14 cellular contexts compared by ENCODE assay signal in genomic region chr1:39174400-39175081, GRCh38. TPM values are rescaled to one million over a fixed set of nuclear protein-coding genes. Genes with fewer than 3 reads are reported as not detected.
DNase-seq lines count a peak whose midpoint lies in the region; ATAC-seq and TF ChIP-seq lines count a peak whose summit lies in the region.
"Had no signal": no experiment of that assay in that cellular context is flagged by ENCODE, and none has a peak within 500 bp of the region (broad histone marks: within the 10 kb centered on the region; RNA-seq: fewer than 3 reads in every experiment).

No MANE protein-coding gene starts in this region.

- H3K4me3 ChIP-seq in SK-N-SH (ENCODE audit: low read depth in 2 of 2, low read length in 1 of 2) (no peak overlapping the region), gastroesophageal sphincter (no peak overlapping the region), parathyroid adenoma (ENCODE audit: low read depth, low read length) (no peak overlapping the region), uterus (no peak overlapping the region)

- no peak for TF ChIP-seq EP300 in SK-N-SH (IDR thresholded peaks at IDR 0.05; ENCODE audit: borderline replicate concordance in 1 of 2, low read depth in 1 of 2, low read length in 1 of 2)
- TF ChIP-seq EP300 in gastroesophageal sphincter (IDR thresholded peaks at IDR 0.05), result no peak

- TF ChIP-seq CTCF in SK-N-SH (IDR thresholded peaks at IDR 0.05) (no peak), gastroesophageal sphincter (IDR thresholded peaks at IDR 0.05) (no peak), parathyroid adenoma (IDR thresholded peaks at IDR 0.05) (no peak), uterus (IDR thresholded peaks at IDR 0.05) (no peak)

- no peak for TF ChIP-seq POLR2A in gastroesophageal sphincter (IDR thresholded peaks at IDR 0.05)
- TF ChIP-seq POLR2A in uterus (IDR thresholded peaks at IDR 0.05), result no peak

- CTCF ChIA-PET in SK-N-SH (lab: Yijun Ruan, JAX), result interaction anchor here (1.0 kb wide), 1 partner anchor 21 kb away, joined by 3 read pairs; no protein-coding TSS in a partner anchor

- peaks cover 7% of the 10 kb centered on the region for H4K20me1 ChIP-seq in SK-N-SH (ENCODE audit: insufficient read depth)

- no peak for TF ChIP-seq RAD21 in SK-N-SH (IDR thresholded peaks at IDR 0.05; ENCODE audit: low read length)

- H2AFZ ChIP-seq in SK-N-SH (ENCODE audit: low read depth), result no peak overlapping the region
- H2AFZ ChIP-seq in parathyroid adenoma, result no peak overlapping the region

- peaks cover 21 to 69% of the 10 kb centered on the region in 2 experiments for H3K4me1 ChIP-seq in SK-N-SH (ENCODE audit: control insufficient read depth in 1 of 2, insufficient read depth in 2 of 2, low read depth in 1 of 2, low read length in 1 of 2)
- peaks cover 30 to 94% (median 37%) of the 10 kb centered on the region in 3 donors for H3K4me1 ChIP-seq in gastroesophageal sphincter
- H3K4me1 ChIP-seq in parathyroid adenoma, result peaks cover 5% of the 10 kb centered on the region
- H3K4me1 ChIP-seq in uterus, result peaks cover 14 to 28% of the 10 kb centered on the region in 2 donors

- H3K79me2 ChIP-seq in SK-N-SH (ENCODE audit: insufficient read depth) (peaks cover 89% of the 10 kb centered on the region), parathyroid adenoma (peaks cover 10% of the 10 kb centered on the region)

- 79% methylated on average over 5 of the region's 5 CpGs for WGBS in SK-N-SH (ENCODE audit: low lambda C conversion rate)
- WGBS in gastroesophageal sphincter (ENCODE audit: low coverage in 1 of 2), 2 donors, result 32 to 40% methylated on average over 5 of the region's 5 CpGs

- H3K9ac ChIP-seq in SK-N-SH (no peak overlapping the region), parathyroid adenoma (no peak overlapping the region)

- 0 out of 2 replicates have a peak overlapping the region, but pooled peaks have one; percentile 8 for H3K4me2 ChIP-seq in SK-N-SH
- H3K4me2 ChIP-seq in parathyroid adenoma (ENCODE audit: low read length), result no peak overlapping the region

- DNase-seq in SK-N-SH, result no peak
- DNase-seq in uterus, result no peak
- DNase-seq in effector CD8-positive, alpha-beta T cell (lab: John Stamatoyannopoulos, UW), result no peak
- DNase-seq in HUDEP-2 (lab: John Stamatoyannopoulos, UW; ENCODE audit: unreplicated experiment in 76 of 76), result no peak
- DNase-seq: activated T-cell treated with anti-CD3 and anti-CD28 coated beads, Interleukin-2, amount 50 U/mL, for 48 hours; COR-L47; naive thymus-derived CD8-positive, alpha-beta T cell; NCI-H2171; stimulated activated naive CD4-positive, alpha-beta T cell had no signal

- H3K36me3 ChIP-seq in SK-N-SH (replicated peaks in 1 of 2; ENCODE audit: control insufficient read depth in 1 of 2, insufficient read depth in 2 of 2, low read length in 1 of 2) (no peaks in the 10 kb centered on the region), gastroesophageal sphincter (no peaks in the 10 kb centered on the region), parathyroid adenoma (ENCODE audit: control insufficient read depth, insufficient read depth, low read length) (no peaks in the 10 kb centered on the region), uterus (no peaks in the 10 kb centered on the region)

- H3K27ac ChIP-seq in SK-N-SH (ENCODE audit: low read depth in 2 of 2, low read length in 1 of 2) (peak overlapping the region in 1 of 2 experiments; percentile 59; a peak in 2 of 4 replicates), gastroesophageal sphincter (peak overlapping the region; percentile 74 to 86 (median 84)), parathyroid adenoma (peak overlapping the region; percentile 7), uterus (peak overlapping the region; percentile 67 to 85)
- H3K27ac ChIP-seq: 22Rv1 had no signal

- intact Hi-C loops in uterus (cut with DNase I; ENCODE audit: low total_unique reads), result no loop called here

- H3F3A ChIP-seq in SK-N-SH (replicated peaks; ENCODE audit: insufficient read depth), result peaks cover 30% of the 10 kb centered on the region

- H3K27me3 ChIP-seq in SK-N-SH (ENCODE audit: insufficient read depth) (no peaks in the 10 kb centered on the region), gastroesophageal sphincter (no peaks in the 10 kb centered on the region), parathyroid adenoma (ENCODE audit: control insufficient read depth, insufficient read depth, low read length) (no peaks in the 10 kb centered on the region), uterus (no peaks in the 10 kb centered on the region)

- no peaks in the 10 kb centered on the region for H3K9me3 ChIP-seq in SK-N-SH
- no peaks in the 10 kb centered on the region for H3K9me3 ChIP-seq in gastroesophageal sphincter
- H3K9me3 ChIP-seq in parathyroid adenoma (ENCODE audit: control insufficient read depth, low read length), result no peaks in the 10 kb centered on the region
- no peaks in the 10 kb centered on the region for H3K9me3 ChIP-seq in uterus

- no peak for ATAC-seq in SK-N-SH treated with all-trans-retinoic acid at 6 μM for 48 hours
- ATAC-seq in gastroesophageal sphincter, result no peak
- no peak for ATAC-seq in HG03175 (IDR thresholded peaks at IDR 0.05; ENCODE audit: unreplicated experiment)
- ATAC-seq: naive thymus-derived CD8-positive, alpha-beta T cell had no signal

- POLR2A ChIA-PET in SK-N-SH (lab: Yijun Ruan, JAX), result no interaction called here

- no peaks in the 10 kb centered on the region for H3K9me2 ChIP-seq in SK-N-SH

TF ChIP-seq in SK-N-SH, 30 proteins besides CTCF, POLR2A, EP300 and RAD21:
- TF ChIP-seq TEAD4 (IDR thresholded peaks at IDR 0.05; ENCODE audit: borderline replicate concordance, insufficient read depth) (no peak), ELF1 (IDR thresholded peaks at IDR 0.05) (no peak), POLR2AphosphoS5 (IDR thresholded peaks at IDR 0.05; ENCODE audit: low read depth, low read length) (no peak), GABPA (IDR thresholded peaks at IDR 0.05; ENCODE audit: low read depth) (no peak), FOSL2 (IDR thresholded peaks at IDR 0.05; ENCODE audit: borderline replicate concordance, low read depth) (no peak), MEF2A (IDR thresholded peaks at IDR 0.05; ENCODE audit: borderline replicate concordance, low read depth) (no peak), RCOR1 (IDR thresholded peaks at IDR 0.05; ENCODE audit: low read length) (no peak), GATA2 (CRISPR knock-in tag; IDR thresholded peaks at IDR 0.05) (no peak), MAX (IDR thresholded peaks at IDR 0.05; ENCODE audit: low read depth) (no peak), MXI1 (IDR thresholded peaks at IDR 0.05; ENCODE audit: low read depth, low read length) (no peak), TAF1 (IDR thresholded peaks at IDR 0.05; ENCODE audit: borderline replicate concordance, low read depth, low read length) (no peak), YY1 (IDR thresholded peaks at IDR 0.05; ENCODE audit: low read depth) (no peak), FOXM1 (IDR thresholded peaks at IDR 0.05; ENCODE audit: low read depth) (no peak)

TF ChIP-seq in SK-N-SH treated with all-trans-retinoic acid at 6 μM for 48 hours, 23 proteins besides CTCF, POLR2A, EP300 and RAD21:
- no peak for TF ChIP-seq TOX (CRISPR knock-in tag; IDR thresholded peaks at IDR 0.05; ENCODE audit: borderline replicate concordance)
- no peak for TF ChIP-seq ISL1 (CRISPR knock-in tag; IDR thresholded peaks at IDR 0.05)
- no peak for TF ChIP-seq ZNF8 (CRISPR knock-in tag; IDR thresholded peaks at IDR 0.05)
- TF ChIP-seq ESRRG (CRISPR knock-in tag; IDR thresholded peaks at IDR 0.05), result no peak
- no peak for TF ChIP-seq ZNF70 (CRISPR knock-in tag; IDR thresholded peaks at IDR 0.05)
- TF ChIP-seq BACH2 (CRISPR knock-in tag; IDR thresholded peaks at IDR 0.05; ENCODE audit: borderline replicate concordance), result no peak
- TF ChIP-seq SNAI2 (CRISPR knock-in tag; IDR thresholded peaks at IDR 0.05), result no peak
- TF ChIP-seq, protein P1, sequence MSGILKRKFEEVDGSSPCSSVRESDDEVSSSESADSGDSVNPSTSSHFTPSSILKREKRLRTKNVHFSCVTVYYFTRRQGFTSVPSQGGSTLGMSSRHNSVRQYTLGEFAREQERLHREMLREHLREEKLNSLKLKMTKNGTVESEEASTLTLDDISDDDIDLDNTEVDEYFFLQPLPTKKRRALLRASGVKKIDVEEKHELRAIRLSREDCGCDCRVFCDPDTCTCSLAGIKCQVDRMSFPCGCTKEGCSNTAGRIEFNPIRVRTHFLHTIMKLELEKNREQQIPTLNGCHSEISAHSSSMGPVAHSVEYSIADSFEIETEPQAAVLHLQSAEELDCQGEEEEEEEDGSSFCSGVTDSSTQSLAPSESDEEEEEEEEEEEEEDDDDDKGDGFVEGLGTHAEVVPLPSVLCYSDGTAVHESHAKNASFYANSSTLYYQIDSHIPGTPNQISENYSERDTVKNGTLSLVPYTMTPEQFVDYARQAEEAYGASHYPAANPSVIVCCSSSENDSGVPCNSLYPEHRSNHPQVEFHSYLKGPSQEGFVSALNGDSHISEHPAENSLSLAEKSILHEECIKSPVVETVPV (CRISPR knock-in tag; IDR thresholded peaks at IDR 0.05), result no peak
- TF ChIP-seq ZFP30 (CRISPR knock-in tag; IDR thresholded peaks at IDR 0.05), result no peak

RNA-seq across cellular contexts. Expression of gene MACF1, which starts 30.0 kb away (rescaled TPM):
- polyA plus RNA-seq in SK-N-SH (2012; rRNA removed), result 37.6 and 45.9 TPM in 2 replicates
- polyA plus RNA-seq in SK-N-SH (2012; cell fraction: cytosol; rRNA removed), result 34.1 and 37.3 TPM in 2 replicates
- polyA plus RNA-seq in SK-N-SH (2012; cell fraction: nucleus; rRNA removed), result 141 and 172 TPM in 2 replicates
- total RNA-seq in gastroesophageal sphincter (100 to 1,000 TPM; 454 to 752 (median 541) TPM), uterus (100 to 1,000 TPM; 210 to 602 (median 573) TPM)
